2 cellular contexts compared by ENCODE assay signal in genomic region chr22:35020517-35020916, GRCh38.
TF ChIP-seq lines count a peak whose summit lies in the region.

No MANE protein-coding gene starts in this region.

TF ChIP-seq in K562, 482 proteins besides CTCF, POLR2A, EP300 and RAD21:
- TF ChIP-seq RBM25 (IDR thresholded peaks at IDR 0.05; ENCODE audit: low read depth, low read length, severe bottlenecking): peak; percentile 77
- peak; percentile 55; the same call in 1 of the 2 replicates for TF ChIP-seq BCOR (IDR thresholded peaks at IDR 0.05)
- TF ChIP-seq ERF (CRISPR knock-in tag; IDR thresholded peaks at IDR 0.05): no peak
- peak; percentile 51 for TF ChIP-seq ZFP36 (IDR thresholded peaks at IDR 0.05; ENCODE audit: low read depth, low read length, partially characterized antibody)
- no peak for TF ChIP-seq ZBTB9 (CRISPR knock-in tag; IDR thresholded peaks at IDR 0.05)

TF ChIP-seq in SK-N-SH, 30 proteins besides CTCF, POLR2A, EP300 and RAD21:
- TF ChIP-seq EZH2phosphoT487 (IDR thresholded peaks at IDR 0.05; ENCODE audit: borderline replicate concordance, low read depth): no peak
TF ChIP-seq in SK-N-SH: peak in this region for 0.
